Comparison of ENCODE assay signal across 12 cellular contexts in the genomic region with DNA sequence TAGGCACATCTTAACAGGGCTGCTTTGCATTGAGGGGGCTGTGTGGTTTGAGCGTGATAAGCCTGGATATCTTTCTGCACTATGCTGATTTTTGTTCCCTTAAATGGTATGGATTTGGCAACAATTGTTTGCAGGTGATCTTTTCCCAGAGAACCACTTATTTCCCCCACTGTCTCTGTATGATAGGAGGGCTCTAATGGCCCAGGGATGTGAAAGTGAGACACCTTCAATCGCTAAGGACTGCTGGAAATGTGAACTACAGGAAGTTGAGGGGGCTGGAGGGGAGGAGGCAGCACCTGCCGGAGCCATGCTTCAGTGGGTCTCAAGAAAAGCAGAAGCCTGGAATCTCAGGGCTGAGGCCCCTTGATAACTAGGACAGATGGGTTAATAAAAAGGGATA. TPM values are rescaled to one million over a fixed set of nuclear protein-coding genes. Genes with fewer than 3 reads are reported as not detected.
A peak's percentile ranks its signal among the peaks of the same experiment; 100 is the strongest.
DNase-seq lines count a peak whose midpoint lies in the region; ATAC-seq and TF ChIP-seq lines count a peak whose summit lies in the region.
"Had no signal": no experiment of that assay in that cellular context is flagged by ENCODE, and none has a peak within 500 bp of the region (broad histone marks: within the 10 kb centered on the region; RNA-seq: fewer than 3 reads in every experiment).

No MANE protein-coding gene starts in this region.

- H2AK5ac ChIP-seq in neuronal stem cell (ENCODE audit: low read depth, low read length): no peak overlapping the region

- no peak overlapping the region for H3K18ac ChIP-seq in neuronal stem cell (ENCODE audit: low read length)

- no peak overlapping the region for H3K9ac ChIP-seq in neuronal stem cell (ENCODE audit: low read depth, low read length, poor library complexity)

- H3K23ac ChIP-seq in neuronal stem cell (ENCODE audit: low read depth, low read length, poor library complexity): no peak overlapping the region

- H3K36me3 Mint-ChIP-seq in nephron progenitor cell (ENCODE audit: low read depth): no peaks in the 10 kb centered on the region
- H3K36me3 Mint-ChIP-seq in chondrocyte (ENCODE audit: low read depth): peaks cover 1% of the 10 kb centered on the region

- H3K27ac ChIP-seq in neuronal stem cell (replicated peaks; ENCODE audit: low read length): no peak overlapping the region

- H3K27ac Mint-ChIP-seq in nephron progenitor cell (peak overlapping the region; percentile 48), chondrocyte (ENCODE audit: unreplicated experiment) (no peak overlapping the region)

- peaks cover 0 to 2% of the 10 kb centered on the region in 2 donors for H3K4me1 ChIP-seq in neuronal stem cell (ENCODE audit: control insufficient read depth in 2 of 2, insufficient read depth in 1 of 2, low read depth in 1 of 2, low read length in 2 of 2)

- no peak overlapping the region for H2BK15ac ChIP-seq in neuronal stem cell (ENCODE audit: low read length)

- H2BK120ac ChIP-seq in neuronal stem cell (ENCODE audit: low read depth, low read length): no peak overlapping the region

- no peak overlapping the region for H3K4me2 ChIP-seq in neuronal stem cell (ENCODE audit: insufficient read depth, low read length, poor library complexity, severe bottlenecking)

- H3K4ac ChIP-seq in neuronal stem cell (ENCODE audit: low read length): no peak overlapping the region

- H3K79me1 ChIP-seq in neuronal stem cell (ENCODE audit: low read depth, low read length): no peaks in the 10 kb centered on the region

- H3K14ac ChIP-seq in neuronal stem cell (ENCODE audit: low read length): no peak overlapping the region

- ATAC-seq in HG02763 (IDR thresholded peaks at IDR 0.05; ENCODE audit: unreplicated experiment): peak; percentile 46

- H3K27me3 ChIP-seq in neuronal stem cell (ENCODE audit: control insufficient read depth in 3 of 3, insufficient read depth in 3 of 3, low read depth in 1 of 3, low read length in 3 of 3) (no peaks in the 10 kb centered on the region), H7 (ENCODE audit: control insufficient read depth, insufficient read depth, low read length) (no peaks in the 10 kb centered on the region)

- TF ChIP-seq CTCF in nephron progenitor cell (IDR thresholded peaks at IDR 0.05) (no peak), chondrocyte (IDR thresholded peaks at IDR 0.05) (no peak)

- H3K4me3 ChIP-seq in neuronal stem cell (ENCODE audit: low read length in 2 of 2): no peak overlapping the region
- H3K4me3 ChIP-seq in H7 (ENCODE audit: insufficient read depth, low read depth, low read length): no peak overlapping the region

- no peak overlapping the region for H2AFZ ChIP-seq in neuronal stem cell (ENCODE audit: low read length)

- H3K27me3 Mint-ChIP-seq in nephron progenitor cell (ENCODE audit: low read depth, poor library complexity): peaks cover 16% of the 10 kb centered on the region
- peaks cover 14% of the 10 kb centered on the region for H3K27me3 Mint-ChIP-seq in chondrocyte (ENCODE audit: low read depth)

- no peak overlapping the region for H4K8ac ChIP-seq in neuronal stem cell (ENCODE audit: low read depth, low read length)

- H2BK5ac ChIP-seq in neuronal stem cell (ENCODE audit: low read length): no peak overlapping the region

- no peak overlapping the region for H2BK12ac ChIP-seq in neuronal stem cell (ENCODE audit: low read length)

- H3K4me3 Mint-ChIP-seq in nephron progenitor cell (no peak overlapping the region), chondrocyte (ENCODE audit: unreplicated experiment) (no peak overlapping the region)

- H3K36me3 ChIP-seq in neuronal stem cell (replicated peaks in 1 of 2; ENCODE audit: control insufficient read depth in 2 of 2, insufficient read depth in 2 of 2, low read length in 2 of 2) (no peaks in the 10 kb centered on the region), H7 (replicated peaks; ENCODE audit: control insufficient read depth, insufficient read depth, low read length) (no peaks in the 10 kb centered on the region)

- H3K9me3 Mint-ChIP-seq in nephron progenitor cell: no peaks in the 10 kb centered on the region
- H3K9me3 Mint-ChIP-seq in chondrocyte (ENCODE audit: low read depth): peaks cover 2% of the 10 kb centered on the region

- DNase-seq in NCI-H748 (lab: John Stamatoyannopoulos, UW; ENCODE audit: unreplicated experiment) (peak; percentile 19), NCI-H748 treated with DMSO at 0.1 percent for 48 hours (lab: John Stamatoyannopoulos, UW) (no peak), NCI-H146 (lab: John Stamatoyannopoulos, UW) (peak; percentile 87), nephron progenitor cell (no peak), neuronal stem cell (ENCODE audit: low spot score) (no peak), H7 (no peak), chondrocyte (ENCODE audit: low spot score) (no peak)
- DNase-seq: activated effector memory CD4-positive, alpha-beta T cell treated with Interleukin-2 at 50 U/mL for 16 hours; effector memory CD4-positive, alpha-beta T cell; GF-D8; NCI-H1048 had no signal

- peaks cover 0 to 3% of the 10 kb centered on the region in 2 donors for H3K9me3 ChIP-seq in neuronal stem cell (replicated peaks in 1 of 2; ENCODE audit: control insufficient read depth in 2 of 2, insufficient read depth in 1 of 2, low read depth in 1 of 2, low read length in 2 of 2)

- H3K4me1 Mint-ChIP-seq in nephron progenitor cell (peaks cover 32% of the 10 kb centered on the region), chondrocyte (ENCODE audit: low read depth) (no peaks in the 10 kb centered on the region)

- H4K91ac ChIP-seq in neuronal stem cell (ENCODE audit: low read depth, low read length, poor library complexity): no peak overlapping the region

- WGBS in neuronal stem cell (ENCODE audit: extremely low coverage in 2 of 2, insufficient read length in 2 of 2, insufficient replicate concordance in 1 of 2), 2 donors: no CpG with 5 or more reads among the region's 3 CpGs

RNA-seq across cellular contexts. Expression of a gene that starts 29.4 kb away (rescaled TPM):
- polyA plus RNA-seq in neuronal stem cell (2013, experiment 1 of 2): not detected
- polyA plus RNA-seq in neuronal stem cell (2013, experiment 2 of 2): under 0.01 TPM
- total RNA-seq in H7 (2014; rRNA removed; shearing (Covaris generic)): 0.38 and 2.7 TPM in 2 replicates
- 0.22 to 0.55 TPM in 2 of 3 replicates, not detected in the other for total RNA-seq in chondrocyte

Comparison
In these comparisons a context has a peak if more than half of its experiments do, and no peak if none do; other contexts are left out.
1. DNase-seq: peak in NCI-H748 (single experiment) and NCI-H146 (single experiment); none in NCI-H748 treated with DMSO at 0.1 percent for 48 hours (single experiment), nephron progenitor cell (single experiment), neuronal stem cell (single experiment), H7 (single experiment) and chondrocyte (single experiment).